6 cellular contexts compared by ENCODE assay signal in the genomic region with DNA sequence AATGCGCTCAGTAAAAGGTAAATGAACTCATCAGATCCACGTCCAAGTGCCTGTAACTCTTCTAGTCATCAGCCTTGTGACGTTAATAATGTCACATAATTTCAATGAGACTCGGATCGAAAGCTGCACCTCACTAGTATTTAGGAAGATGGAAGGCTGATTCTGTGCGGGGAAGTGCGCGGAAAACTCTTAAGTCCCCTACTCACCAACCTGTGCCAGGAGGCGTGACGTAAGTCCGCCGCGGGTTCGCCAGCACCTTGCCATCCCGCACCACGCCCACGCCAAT.
DNase-seq lines count a peak whose midpoint lies in the region; ATAC-seq and TF ChIP-seq lines count a peak whose summit lies in the region.

No MANE protein-coding gene starts in this region.

- peak; percentile 44 for ATAC-seq in HG03521 (IDR thresholded peaks at IDR 0.05; ENCODE audit: unreplicated experiment)

- TF ChIP-seq CTCF in WI38 (IDR thresholded peaks at IDR 0.05; ENCODE audit: low read depth, low read length): no peak

- DNase-seq in NCI-H2029 treated with DMSO at 0.1 percent for 48 hours (lab: John Stamatoyannopoulos, UW) (peak; percentile 73), NCI-H2029 (lab: John Stamatoyannopoulos, UW) (no peak), kidney tubule cell (ENCODE audit: low spot score) (peak; percentile 87), GM03348 (ENCODE audit: low spot score) (no peak)

- H3K4me3 ChIP-seq in WI38 (ENCODE audit: low read depth, low read length): peak overlapping the region; percentile 92

Comparison
In these comparisons a context has a peak if more than half of its experiments do, and no peak if none do; other contexts are left out.
1. DNase-seq: peak in NCI-H2029 treated with DMSO at 0.1 percent for 48 hours (single experiment) and kidney tubule cell (single experiment); none in NCI-H2029 (single experiment) and GM03348 (single experiment).